8 cellular contexts compared by ENCODE assay signal in genomic region chr17:46953191-46953590, GRCh38. TPM values are rescaled to one million over a fixed set of nuclear protein-coding genes. Genes with fewer than 3 reads are reported as not detected.
"Had no signal": no experiment of that assay in that cellular context is flagged by ENCODE, and none has a peak within 500 bp of the region (broad histone marks: within the 10 kb centered on the region; RNA-seq: fewer than 3 reads in every experiment).

No MANE protein-coding gene starts in this region.

RNA-seq across cellular contexts. Expression of gene RPRML, which starts 25.9 kb away (rescaled TPM):
- total RNA-seq: PC-9, Right ventricle myocardium inferior, Right ventricle myocardium superior, RPMI7951, SJSA1, SK-MEL-5, T-cell had no signal
- polyA plus RNA-seq: SK-N-SH had no signal
